ENCODE assay signal across 8 cellular contexts in genomic region chr6:137571854-137572253, GRCh38.
DNase-seq lines count a peak whose midpoint lies in the region; ATAC-seq, FAIRE-seq and TF ChIP-seq lines count a peak whose summit lies in the region.

No MANE protein-coding gene starts in this region.

- peak; percentile 79 for TF ChIP-seq CTCF in epithelial cell of proximal tubule (conservative IDR thresholded peaks at IDR 0.05; ENCODE audit: low read depth, low read length)

- ATAC-seq in HG03442 (IDR thresholded peaks at IDR 0.05; ENCODE audit: unreplicated experiment) (no peak), HG03457 (IDR thresholded peaks at IDR 0.05; ENCODE audit: unreplicated experiment) (no peak)

- peak; percentile 48 for DNase-seq in ACHN
- DNase-seq in GM12891 (ENCODE audit: insufficient read length, low spot score), result peak; percentile 19
- DNase-seq in LHCN-M2 (ENCODE audit: low read depth), result peak; percentile 11
- DNase-seq in activated CD4-positive, alpha-beta T cell treated with anti-CD3 and anti-CD28 coated beads, Interleukin-2, amount 50 U/mL, for 48 hours, result peak; percentile 71 to 76
- peak; percentile 7 for DNase-seq in epithelial cell of proximal tubule (ENCODE audit: low read depth)
- peak; percentile 18 to 38 for DNase-seq in stimulated activated CD4-positive, alpha-beta T cell treated with anti-CD3 and anti-CD28 coated beads, Interleukin-15, amount 100 ng/mL, for 1 hour (ENCODE audit: low read depth in 1 of 2, low spot score in 1 of 2)

- TF ChIP-seq POLR2A in GM12891 (IDR thresholded peaks at IDR 0.05; ENCODE audit: low read depth, low read length), result no peak

- FAIRE-seq in GM12891 (lab: Jason Lieb, UNC), result peak; percentile 61

- H3K4me3 ChIP-seq in epithelial cell of proximal tubule (ENCODE audit: low read depth, low read length), result no peak overlapping the region

- in situ Hi-C loops in ACHN (cut with HindIII; ENCODE audit: low pct_ligation_motif_present, low pct_unique_long_range_greater_than_20kb, low sequenced_read_pairs), result no loop called here

TF ChIP-seq in GM12891, 5 proteins besides CTCF, POLR2A, EP300 and RAD21:
- TF ChIP-seq SPI1 (IDR thresholded peaks at IDR 0.05; ENCODE audit: low read depth, low read length) (no peak), POLR2AphosphoS5 (IDR thresholded peaks at IDR 0.05; ENCODE audit: low read depth, low read length) (no peak), PAX5 (IDR thresholded peaks at IDR 0.05; ENCODE audit: insufficient read depth, low read length, severe bottlenecking) (no peak), POU2F2 (IDR thresholded peaks at IDR 0.05; ENCODE audit: low read depth, low read length) (no peak), TAF1 (IDR thresholded peaks at IDR 0.05; ENCODE audit: low read depth, low read length) (no peak)

Comparison
In these comparisons a context has a peak if more than half of its experiments do, and no peak if none do; other contexts are left out.
1. DNase-seq: peak in every context shown above with its lines; median percentile 74 in activated CD4-positive, alpha-beta T cell treated with anti-CD3 and anti-CD28 coated beads, Interleukin-2, amount 50 U/mL, for 48 hours; 48 in ACHN; 28 in stimulated activated CD4-positive, alpha-beta T cell treated with anti-CD3 and anti-CD28 coated beads, Interleukin-15, amount 100 ng/mL, for 1 hour; 19 in GM12891; 11 in LHCN-M2; 7 in epithelial cell of proximal tubule.